In the genomic region with DNA sequence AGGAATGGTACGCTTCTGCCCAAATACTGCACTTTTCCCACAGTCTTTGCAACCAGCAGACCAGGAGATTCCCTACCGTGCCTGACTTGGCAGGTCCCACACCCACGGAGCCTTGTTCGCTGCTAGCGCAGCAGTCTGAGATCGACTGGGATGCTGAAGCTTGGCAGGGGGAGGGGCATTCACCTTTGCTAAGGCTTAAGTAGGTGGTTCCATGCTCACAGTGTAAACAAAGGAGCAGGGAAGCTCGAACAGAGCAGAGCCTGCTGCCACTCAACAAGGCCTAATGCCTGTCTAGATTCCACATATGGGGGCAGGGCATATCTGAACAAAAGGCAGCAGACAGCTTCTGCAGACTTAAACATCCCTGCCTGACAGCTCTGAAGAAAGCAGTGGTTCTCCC, we compare ENCODE assay signal across 25 cellular contexts.
"Had no signal": no experiment of that assay in that cellular context is flagged by ENCODE, and none has a peak within 500 bp of the region (broad histone marks: within the 10 kb centered on the region; RNA-seq: fewer than 3 reads in every experiment).

No MANE protein-coding gene starts in this region.

- DNase-seq: activated CD4-positive, alpha-beta memory T cell treated with anti-CD3 and anti-CD28 coated beads, Interleukin-2, amount 10 ng/mL, durations not matched to agents 7 days and 5 days; activated CD4-positive, alpha-beta T cell treated with anti-CD3 and anti-CD28 coated beads for 1 hour; activated CD4-positive, alpha-beta T cell treated with anti-CD3 and anti-CD28 coated beads for 36 hours; activated CD4-positive, alpha-beta T cell treated with anti-CD3 and anti-CD28 coated beads for 48 hours; activated CD4-positive, alpha-beta T cell treated with anti-CD3 and anti-CD28 coated beads, Interleukin-2, amount 10 ng/mL, durations not matched to agents 7 days and 5 days; activated CD4-positive, alpha-beta T cell treated with anti-CD3 and anti-CD28 coated beads, Interleukin-2, amount 50 U/mL, for 48 hours; activated CD4-positive, CD25-positive, alpha-beta regulatory T cell; activated CD8-positive, alpha-beta memory T cell treated with anti-CD3 and anti-CD28 coated beads for 24 hours; activated CD8-positive, alpha-beta memory T cell treated with anti-CD3 and anti-CD28 coated beads, Interleukin-2, amount 10 ng/mL, durations not matched to agents 7 days and 5 days; activated CD8-positive, alpha-beta memory T cell treated with anti-CD3 and anti-CD28 coated beads, Interleukin-2, amount 50 U/mL, for 48 hours; activated CD8-positive, alpha-beta T cell treated with anti-CD3 and anti-CD28 coated beads, Interleukin-2, amount 10 ng/mL, durations not matched to agents 7 days and 5 days; activated effector memory CD4-positive, alpha-beta T cell treated with Interleukin-2 at 50 U/mL for 16 hours; activated gamma-delta T cell; activated naive CD4-positive, alpha-beta T cell treated with anti-CD3 and anti-CD28 coated beads, Interleukin-2, amount 10 ng/mL, durations not matched to agents 7 days and 5 days; activated naive CD4-positive, alpha-beta T cell treated with Interleukin-2 at 50 U/mL for 16 hours; activated naive CD8-positive, alpha-beta T cell treated with anti-CD3 and anti-CD28 coated beads, Interleukin-2, amount 10 ng/mL, durations not matched to agents 7 days and 5 days; activated naive CD8-positive, alpha-beta T cell treated with anti-CD3 and anti-CD28 coated beads, Interleukin-2, amount 50 U/mL, for 24 hours; activated T-cell treated with anti-CD3 and anti-CD28 coated beads, Interleukin-2, amount 50 U/mL, for 24 hours; activated T-cell treated with anti-CD3 and anti-CD28 coated beads, Interleukin-2, amount 50 U/mL, for 48 hours; amygdala; central memory CD4-positive, alpha-beta T cell; T-helper 1 cell; T-helper 2 cell; T-helper 9 cell; WERI-Rb-1 had no signal
